9 cellular contexts compared by ENCODE assay signal in genomic region chr6:136526196-136526930, GRCh38. TPM values are rescaled to one million over a fixed set of nuclear protein-coding genes. Genes with fewer than 3 reads are reported as not detected.
A peak's percentile ranks its signal among the peaks of the same experiment; 100 is the strongest.
DNase-seq lines count a peak whose midpoint lies in the region; ATAC-seq and TF ChIP-seq lines count a peak whose summit lies in the region.
"Had no signal": no experiment of that assay in that cellular context is flagged by ENCODE, and none has a peak within 500 bp of the region (broad histone marks: within the 10 kb centered on the region; RNA-seq: fewer than 3 reads in every experiment).

No MANE protein-coding gene starts in this region.

- H3K36me3 ChIP-seq in heart left ventricle (no peaks in the 10 kb centered on the region), parathyroid adenoma (ENCODE audit: control insufficient read depth, insufficient read depth, low read length) (no peaks in the 10 kb centered on the region), ascending aorta (no peaks in the 10 kb centered on the region)

- no peak overlapping the region for H3K4me3 ChIP-seq in heart left ventricle
- H3K4me3 ChIP-seq in parathyroid adenoma (ENCODE audit: low read depth, low read length) = no peak overlapping the region
- no peak overlapping the region for H3K4me3 ChIP-seq in ascending aorta

- H3K79me2 ChIP-seq in parathyroid adenoma = peaks cover 19% of the 10 kb centered on the region

- H3K4me1 ChIP-seq in heart left ventricle (peaks cover 0 to 16% (median 3%) of the 10 kb centered on the region in 12 donors), parathyroid adenoma (peaks cover 20% of the 10 kb centered on the region), ascending aorta (no peaks in the 10 kb centered on the region)

- TF ChIP-seq POLR2A in heart left ventricle (IDR thresholded peaks at IDR 0.05) = no peak

- 24 to 39% (median 30%) methylated on average over 15 to 16 of the region's 16 CpGs for WGBS in heart left ventricle, 4 donors

- no peak overlapping the region for H2AFZ ChIP-seq in parathyroid adenoma

- no peaks in the 10 kb centered on the region for H3K27me3 ChIP-seq in heart left ventricle
- H3K27me3 ChIP-seq in parathyroid adenoma (ENCODE audit: control insufficient read depth, insufficient read depth, low read length) = no peaks in the 10 kb centered on the region
- H3K27me3 ChIP-seq in ascending aorta = no peaks in the 10 kb centered on the region

- peak overlapping the region; percentile 29 for H3K4me2 ChIP-seq in parathyroid adenoma (ENCODE audit: low read length)

- H3K36me3 Mint-ChIP-seq in activated naive CD4-positive, alpha-beta T cell treated with anti-CD3 and anti-CD28 coated beads, Interleukin-2, amount 50 U/mL, for 72 hours = no peaks in the 10 kb centered on the region

- no peak overlapping the region for H3K27ac Mint-ChIP-seq in activated naive CD4-positive, alpha-beta T cell treated with anti-CD3 and anti-CD28 coated beads, Interleukin-2, amount 50 U/mL, for 72 hours

- H3K27ac ChIP-seq in heart left ventricle (no peak overlapping the region), parathyroid adenoma (no peak overlapping the region), ascending aorta (no peak overlapping the region)
- H3K27ac ChIP-seq: C4-2B had no signal

- ATAC-seq in activated naive CD4-positive, alpha-beta T cell treated with anti-CD3 and anti-CD28 coated beads, Interleukin-2, amount 50 U/mL, for 72 hours = peak; percentile 83 to 90
- peak; percentile 64 to 87 (median 75) for ATAC-seq in heart left ventricle
- no peak for ATAC-seq in HG03097 (IDR thresholded peaks at IDR 0.05; ENCODE audit: low FRiP score, unreplicated experiment)

- peak; percentile 37 for DNase-seq in NCI-H510A treated with DMSO at 0.1 percent for 48 hours (lab: John Stamatoyannopoulos, UW)
- DNase-seq in NCI-H510A (lab: John Stamatoyannopoulos, UW) = no peak
- peak; percentile 90 for DNase-seq in NCI-H2171 treated with DMSO at 0.1 percent for 48 hours (lab: John Stamatoyannopoulos, UW)
- DNase-seq in activated naive CD4-positive, alpha-beta T cell treated with anti-CD3 and anti-CD28 coated beads, Interleukin-2, amount 50 U/mL, for 72 hours (ENCODE audit: low spot score in 2 of 2) = peak in 1 of 2 donors; percentile 22
- DNase-seq in heart left ventricle = peak; percentile 32 to 68 (median 50)
- no peak for DNase-seq in ascending aorta (ENCODE audit: low spot score in 2 of 2)

- H3K9ac ChIP-seq in parathyroid adenoma = no peak overlapping the region

- H3K9me3 Mint-ChIP-seq in activated naive CD4-positive, alpha-beta T cell treated with anti-CD3 and anti-CD28 coated beads, Interleukin-2, amount 50 U/mL, for 72 hours = no peaks in the 10 kb centered on the region

- intact Hi-C loops in heart left ventricle (cut with DNase I) (no loop called here), ascending aorta (cut with DNase I) (no loop called here)

- TF ChIP-seq CTCF in heart left ventricle (IDR thresholded peaks at IDR 0.05) (peak in 6 of 12 donors; percentile 18 to 45 (median 24)), parathyroid adenoma (IDR thresholded peaks at IDR 0.05) (peak; percentile 41), ascending aorta (IDR thresholded peaks at IDR 0.05) (peak in 1 of 3 experiments; percentile 26)

- H3K9me3 ChIP-seq in heart left ventricle (no peaks in the 10 kb centered on the region), parathyroid adenoma (ENCODE audit: control insufficient read depth, low read length) (no peaks in the 10 kb centered on the region), ascending aorta (no peaks in the 10 kb centered on the region)

RNA-seq across cellular contexts. Expression of gene MAP7, which starts 23.9 kb away (rescaled TPM):
- total RNA-seq in activated naive CD4-positive, alpha-beta T cell treated with anti-CD3 and anti-CD28 coated beads, Interleukin-2, amount 50 U/mL, for 72 hours = 1 to 10 TPM; 1.3 to 2.7 TPM
- total RNA-seq in heart left ventricle (1 to 10 TPM; 1.0 to 3.2 (median 2.5) TPM), ascending aorta (not detected)
- 1 to 10 TPM in 1 of 2 donors, under 1 TPM in 1; 0.86 to 1.1 TPM for polyA plus RNA-seq in heart left ventricle

Comparison
In these comparisons a context has a peak if more than half of its experiments do, and no peak if none do; other contexts are left out.
1. DNase-seq: peak in NCI-H510A treated with DMSO at 0.1 percent for 48 hours (single experiment), NCI-H2171 treated with DMSO at 0.1 percent for 48 hours (single experiment) and heart left ventricle (5 of 5); none in NCI-H510A (single experiment) and ascending aorta (0 of 2).